In genomic region chr15:89067751-89068150, GRCh38 we compare ENCODE assay signal across 13 cellular contexts. TPM values are rescaled to one million over a fixed set of nuclear protein-coding genes. Genes with fewer than 3 reads are reported as not detected.
A peak's percentile ranks its signal among the peaks of the same experiment; 100 is the strongest.
DNase-seq lines count a peak whose midpoint lies in the region; ATAC-seq and TF ChIP-seq lines count a peak whose summit lies in the region.
"Had no signal": no experiment of that assay in that cellular context is flagged by ENCODE, and none has a peak within 500 bp of the region (broad histone marks: within the 10 kb centered on the region; RNA-seq: fewer than 3 reads in every experiment).

No MANE protein-coding gene starts in this region.

- no peak overlapping the region for H3K4me2 ChIP-seq in mammary epithelial cell (ENCODE audit: insufficient read depth, low read depth, low read length)

- no peaks in the 10 kb centered on the region for H3K36me3 Mint-ChIP-seq in T-helper 17 cell (ENCODE audit: low read depth)

- dilution Hi-C loops in mammary epithelial cell (cut with HindIII; ENCODE audit: low sequenced_read_pairs): loop anchor here (5.0 kb wide), 1 partner anchor 35 kb away; no protein-coding TSS in a partner anchor

- no peak overlapping the region for H3K9ac ChIP-seq in mammary epithelial cell (ENCODE audit: insufficient read depth, low read length)

- H2AFZ ChIP-seq in mammary epithelial cell (ENCODE audit: low read depth, low read length): no peak overlapping the region

- no peak overlapping the region for H3K27ac Mint-ChIP-seq in T-helper 17 cell
- H3K27ac Mint-ChIP-seq: activated naive CD8-positive, alpha-beta T cell treated with anti-CD3 and anti-CD28 coated beads, Interleukin-2, amount 10 ng/mL, durations not matched to agents 7 days and 5 days had no signal

- H3K9me3 ChIP-seq in mammary epithelial cell (replicated peaks; ENCODE audit: insufficient read depth, low read length): peaks cover 30% of the 10 kb centered on the region
- peaks cover 2% of the 10 kb centered on the region for H3K9me3 ChIP-seq in T-helper 17 cell (ENCODE audit: control insufficient read depth, low read length, poor library complexity, severe bottlenecking)

- DNase-seq in ELR (ENCODE audit: low read depth) (peak; percentile 73), mammary epithelial cell (peak; percentile 51), T-helper 17 cell (no peak), hepatic stellate cell (ENCODE audit: low spot score) (no peak), NCI-H146 (lab: John Stamatoyannopoulos, UW) (no peak)
- DNase-seq in NK-92 treated with Interleukin-12 subunit alpha and Interleukin-12 subunit beta, amount 100 ng/mL, for 24 hours (lab: John Stamatoyannopoulos, UW): no peak
- DNase-seq: DND-41 had no signal

- no peaks in the 10 kb centered on the region for H3K27me3 Mint-ChIP-seq in T-helper 17 cell
- H3K27me3 Mint-ChIP-seq: activated naive CD8-positive, alpha-beta T cell treated with anti-CD3 and anti-CD28 coated beads, Interleukin-2, amount 10 ng/mL, durations not matched to agents 7 days and 5 days had no signal

- no peaks in the 10 kb centered on the region for H3K79me2 ChIP-seq in mammary epithelial cell (ENCODE audit: insufficient read depth, low read length)

- 0% methylated on average over 1 of the region's 1 CpG for WGBS in mammary epithelial cell (ENCODE audit: low coverage, missing lambda C conversion rate)

- in situ Hi-C loops in mammary epithelial cell (cut with MboI; ENCODE audit: low sequenced_read_pairs in 2 of 2): loop anchor here in 1 of 2 donors (25.0 kb wide), 1 partner anchor 220 kb away; no protein-coding TSS in a partner anchor

- H3K4me1 ChIP-seq in mammary epithelial cell (ENCODE audit: insufficient read depth, low read length): peaks cover 17% of the 10 kb centered on the region

- peak overlapping the region; percentile 25 for H3K27ac ChIP-seq in mammary epithelial cell (ENCODE audit: insufficient read depth, low read depth, low read length)
- H3K27ac ChIP-seq: thoracic aorta had no signal

- BruUV-seq in mammary epithelial cell (replicated peaks; lab: Mats Ljungman, UMichigan): no TSS peak

- ATAC-seq in GM21423 (IDR thresholded peaks at IDR 0.05; ENCODE audit: unreplicated experiment) (peak; percentile 30), HG03460 (IDR thresholded peaks at IDR 0.05; ENCODE audit: unreplicated experiment) (peak; percentile 51), T-helper 17 cell (no peak)
- ATAC-seq: Panc1 had no signal

- H4K20me1 ChIP-seq in mammary epithelial cell (ENCODE audit: insufficient read depth, low read length): no peaks in the 10 kb centered on the region

- no peak for TF ChIP-seq CTCF in mammary epithelial cell (conservative IDR thresholded peaks at IDR 0.05 in 1 of 2, IDR thresholded peaks at IDR 0.05 in 1 of 2; ENCODE audit: extremely low read depth in 1 of 2, insufficient read depth in 1 of 2, low read depth in 1 of 2, low read length in 2 of 2)

- CTCF ChIA-PET in mammary epithelial cell (lab: Charles Lee; ENCODE audit: low non-redundant PET): no interaction called here

- no peaks in the 10 kb centered on the region for H3K4me1 Mint-ChIP-seq in T-helper 17 cell

- H3K4me3 ChIP-seq in mammary epithelial cell (replicated peaks in 1 of 3; ENCODE audit: insufficient read depth in 1 of 3, low read depth in 2 of 3, low read length in 3 of 3): no peak overlapping the region
- H3K4me3 ChIP-seq: heart right ventricle, thoracic aorta had no signal

- H3K27me3 ChIP-seq in mammary epithelial cell (ENCODE audit: insufficient read depth, low read length): no peaks in the 10 kb centered on the region
- H3K27me3 ChIP-seq: heart right ventricle had no signal

- no peak overlapping the region for H3K4me3 Mint-ChIP-seq in T-helper 17 cell

- H3K36me3 ChIP-seq in mammary epithelial cell (ENCODE audit: insufficient read depth, low read length): no peaks in the 10 kb centered on the region
- H3K36me3 ChIP-seq: heart right ventricle, thoracic aorta had no signal

- intact Hi-C loops in mammary epithelial cell (cut with micrococcal nuclease): no loop called here

RNA-seq across cellular contexts. Expression of gene ABHD2, which starts 20.5 kb away (rescaled TPM):
- total RNA-seq in mammary epithelial cell: 10 to 100 TPM; 35.3 to 47.4 TPM
- polyA plus RNA-seq in mammary epithelial cell: 29.6 TPM
- 207 TPM for polyA minus RNA-seq in mammary epithelial cell
- total RNA-seq in T-helper 17 cell: 10 to 100 TPM; 55.6 to 58.2 TPM

Comparison
In these comparisons a context has a peak if more than half of its experiments do, and no peak if none do; other contexts are left out.
1. DNase-seq: peak in ELR (single experiment) and mammary epithelial cell (single experiment); none in T-helper 17 cell (0 of 3), hepatic stellate cell (single experiment), NCI-H146 (single experiment) and NK-92 treated with Interleukin-12 subunit alpha and Interleukin-12 subunit beta, amount 100 ng/mL, for 24 hours (single experiment).